Comparison of ENCODE assay signal across 22 cellular contexts in genomic region chr10:21919906-21920305, GRCh38.
"Had no signal": no experiment of that assay in that cellular context is flagged by ENCODE, and none has a peak within 500 bp of the region (broad histone marks: within the 10 kb centered on the region; RNA-seq: fewer than 3 reads in every experiment).

No MANE protein-coding gene starts in this region.

- H3K27me3 ChIP-seq: body of pancreas, esophagus squamous epithelium had no signal

- H3K4me1 Mint-ChIP-seq: stimulated activated naive CD8-positive, alpha-beta T cell treated with anti-CD3 and anti-CD28 coated beads, Interleukin-15, amount 100 ng/mL, for 72 hours had no signal

- H3K9me3 Mint-ChIP-seq: activated B cell treated with CpG ODN at 0.5 μM for 24 hours; activated naive CD4-positive, alpha-beta T cell treated with anti-CD3 and anti-CD28 coated beads, Interleukin-2, amount 50 U/mL, for 72 hours; activated T-cell treated with anti-CD3 and anti-CD28 coated beads, Interleukin-2, amount 50 U/mL, for 72 hours; nephron progenitor cell; stimulated activated naive CD8-positive, alpha-beta T cell treated with anti-CD3 and anti-CD28 coated beads, Interleukin-15, amount 100 ng/mL, for 72 hours; type B pancreatic cell had no signal

- H3K27ac Mint-ChIP-seq: activated B cell treated with CpG ODN at 0.5 μM for 24 hours; activated CD8-positive, alpha-beta T cell treated with anti-CD3 and anti-CD28 coated beads, Interleukin-2, amount 10 ng/mL, durations not matched to agents 7 days and 5 days; activated naive CD4-positive, alpha-beta T cell treated with anti-CD3 and anti-CD28 coated beads, Interleukin-2, amount 50 U/mL, for 72 hours; activated T-cell treated with anti-CD3 and anti-CD28 coated beads, Interleukin-2, amount 50 U/mL, for 72 hours; nephron progenitor cell; type B pancreatic cell had no signal

- DNase-seq: activated B cell treated with CpG ODN at 0.5 μM for 24 hours; activated CD4-positive, alpha-beta T cell treated with anti-CD3 and anti-CD28 coated beads for 48 hours; activated CD8-positive, alpha-beta memory T cell treated with anti-CD3 and anti-CD28 coated beads, Interleukin-2, amount 50 U/mL, for 48 hours; activated CD8-positive, alpha-beta T cell treated with anti-CD3 and anti-CD28 coated beads, Interleukin-2, amount 10 ng/mL, durations not matched to agents 7 days and 5 days; activated gamma-delta T cell; activated T-cell treated with anti-CD3 and anti-CD28 coated beads, Interleukin-2, amount 50 U/mL, for 72 hours; amniotic stem cell; body of pancreas; central memory CD4-positive, alpha-beta T cell; cortex of kidney; effector CD4-positive, alpha-beta T cell; esophagus squamous epithelium; foreskin fibroblast; hypothalamus; left ventricle myocardium superior; mesendoderm; nephron progenitor cell; psoas muscle; stimulated activated CD4-positive, alpha-beta T cell treated with anti-CD3 and anti-CD28 coated beads, Interleukin-1b, Interleukin-23, amount 100 ng/mL, for 48 hours; stimulated activated naive CD8-positive, alpha-beta T cell treated with anti-CD3 and anti-CD28 coated beads, Interleukin-15, amount 100 ng/mL, for 72 hours had no signal

- H3K27ac ChIP-seq: body of pancreas, esophagus squamous epithelium, psoas muscle had no signal

- ATAC-seq: activated CD8-positive, alpha-beta T cell treated with anti-CD3 and anti-CD28 coated beads, Interleukin-2, amount 10 ng/mL, durations not matched to agents 7 days and 5 days; activated naive CD4-positive, alpha-beta T cell treated with anti-CD3 and anti-CD28 coated beads, Interleukin-2, amount 50 U/mL, for 72 hours; activated T-cell treated with anti-CD3 and anti-CD28 coated beads, Interleukin-2, amount 50 U/mL, for 72 hours; body of pancreas; left ventricle myocardium superior; psoas muscle; stimulated activated naive CD8-positive, alpha-beta T cell treated with anti-CD3 and anti-CD28 coated beads, Interleukin-15, amount 100 ng/mL, for 72 hours had no signal

- H3K4me3 ChIP-seq: body of pancreas, esophagus squamous epithelium, psoas muscle had no signal

- H3K36me3 Mint-ChIP-seq: activated naive CD4-positive, alpha-beta T cell treated with anti-CD3 and anti-CD28 coated beads, Interleukin-2, amount 50 U/mL, for 72 hours; type B pancreatic cell had no signal

- H3K27me3 Mint-ChIP-seq: activated B cell treated with CpG ODN at 0.5 μM for 24 hours; stimulated activated naive CD8-positive, alpha-beta T cell treated with anti-CD3 and anti-CD28 coated beads, Interleukin-15, amount 100 ng/mL, for 72 hours; type B pancreatic cell had no signal

- H3K4me3 Mint-ChIP-seq: activated B cell treated with CpG ODN at 0.5 μM for 24 hours; activated CD8-positive, alpha-beta T cell treated with anti-CD3 and anti-CD28 coated beads, Interleukin-2, amount 10 ng/mL, durations not matched to agents 7 days and 5 days; activated T-cell treated with anti-CD3 and anti-CD28 coated beads, Interleukin-2, amount 50 U/mL, for 72 hours; nephron progenitor cell; stimulated activated naive CD8-positive, alpha-beta T cell treated with anti-CD3 and anti-CD28 coated beads, Interleukin-15, amount 100 ng/mL, for 72 hours; type B pancreatic cell had no signal

- H3K9me3 ChIP-seq: body of pancreas, esophagus squamous epithelium, psoas muscle had no signal
